In genomic region chr2:120919216-120919615, GRCh38 we compare ENCODE assay signal across 14 cellular contexts.
DNase-seq lines count a peak whose midpoint lies in the region; ATAC-seq and TF ChIP-seq lines count a peak whose summit lies in the region.
"Had no signal": no experiment of that assay in that cellular context is flagged by ENCODE, and none has a peak within 500 bp of the region (broad histone marks: within the 10 kb centered on the region; RNA-seq: fewer than 3 reads in every experiment).

No MANE protein-coding gene starts in this region.

- H3K4me1 ChIP-seq in neural progenitor cell: peaks cover 5% of the 10 kb centered on the region
- peaks cover 26 to 33% of the 10 kb centered on the region in 2 donors for H3K4me1 ChIP-seq in gastrocnemius medialis
- H3K4me1 ChIP-seq in aorta (ENCODE audit: control insufficient read depth in 1 of 2, insufficient read depth in 2 of 2, low read length in 2 of 2): peaks cover 0 to 11% of the 10 kb centered on the region in 2 donors
- H3K4me1 ChIP-seq in CD8-positive, alpha-beta T cell (ENCODE audit: insufficient read depth, low read length): no peaks in the 10 kb centered on the region
- H3K4me1 ChIP-seq: HAP-1 had no signal

- H3K27me3 ChIP-seq in neural progenitor cell (no peaks in the 10 kb centered on the region), gastrocnemius medialis (no peaks in the 10 kb centered on the region), aorta (ENCODE audit: control insufficient read depth in 1 of 2, insufficient read depth in 2 of 2, low read length in 1 of 2) (no peaks in the 10 kb centered on the region)
- no peaks in the 10 kb centered on the region for H3K27me3 ChIP-seq in CD8-positive, alpha-beta T cell (ENCODE audit: insufficient read depth, low read length)

- H3K9ac ChIP-seq in neural progenitor cell: no peak overlapping the region

- in situ Hi-C loops in gastrocnemius medialis (cut with MboI; ENCODE audit: low sequenced_read_pairs in 4 of 4): no loop called here

- H3K9me3 ChIP-seq in neural progenitor cell (ENCODE audit: low read depth) (no peaks in the 10 kb centered on the region), gastrocnemius medialis (no peaks in the 10 kb centered on the region), aorta (ENCODE audit: control insufficient read depth, low read length) (no peaks in the 10 kb centered on the region)
- no peaks in the 10 kb centered on the region for H3K9me3 ChIP-seq in CD8-positive, alpha-beta T cell (ENCODE audit: low read length)
- H3K9me3 ChIP-seq: Caco-2, HAP-1 had no signal

- H3K4me1 Mint-ChIP-seq in neural progenitor cell: peaks cover 46% of the 10 kb centered on the region
- H3K4me1 Mint-ChIP-seq in CD8-positive, alpha-beta T cell (ENCODE audit: low read depth): no peaks in the 10 kb centered on the region
- H3K4me1 Mint-ChIP-seq: CD14-positive monocyte; CD8-positive, alpha-beta memory T cell had no signal

- no peak overlapping the region for H2AFZ ChIP-seq in neural progenitor cell (replicated peaks)

- 93 to 94% methylated on average over 8 of the region's 8 CpGs for WGBS in aorta, 2 donors

- H3K9me3 Mint-ChIP-seq in neural progenitor cell: no peaks in the 10 kb centered on the region
- H3K9me3 Mint-ChIP-seq in CD8-positive, alpha-beta T cell: no peaks in the 10 kb centered on the region
- H3K9me3 Mint-ChIP-seq: CD14-positive monocyte; CD8-positive, alpha-beta memory T cell had no signal

- H3K36me3 ChIP-seq in neural progenitor cell: no peaks in the 10 kb centered on the region
- H3K36me3 ChIP-seq in gastrocnemius medialis: no peaks in the 10 kb centered on the region
- no peaks in the 10 kb centered on the region for H3K36me3 ChIP-seq in aorta (ENCODE audit: control insufficient read depth in 1 of 2, insufficient read depth in 2 of 2, low read length in 1 of 2)
- no peaks in the 10 kb centered on the region for H3K36me3 ChIP-seq in CD8-positive, alpha-beta T cell (ENCODE audit: insufficient read depth, low read length)
- H3K36me3 ChIP-seq: HAP-1 had no signal

- H3K36me3 Mint-ChIP-seq in neural progenitor cell: peaks cover 20% of the 10 kb centered on the region
- no peaks in the 10 kb centered on the region for H3K36me3 Mint-ChIP-seq in CD8-positive, alpha-beta T cell
- H3K36me3 Mint-ChIP-seq: CD14-positive monocyte; CD8-positive, alpha-beta memory T cell had no signal

- peaks cover 5% of the 10 kb centered on the region for H3K79me2 ChIP-seq in neural progenitor cell (ENCODE audit: low read depth)

- TF ChIP-seq POLR2A in gastrocnemius medialis (IDR thresholded peaks at IDR 0.05): no peak

- no peak overlapping the region for H3K4me3 ChIP-seq in neural progenitor cell
- no peak overlapping the region for H3K4me3 ChIP-seq in gastrocnemius medialis
- no peak overlapping the region for H3K4me3 ChIP-seq in aorta (ENCODE audit: low read length in 2 of 2)
- H3K4me3 ChIP-seq in CD8-positive, alpha-beta T cell (ENCODE audit: low read depth, low read length): no peak overlapping the region
- H3K4me3 ChIP-seq: HAP-1 had no signal

- no peak for ATAC-seq in Right ventricle myocardium inferior
- no peak for ATAC-seq in Right ventricle myocardium superior (ENCODE audit: poor library complexity)
- ATAC-seq in gastrocnemius medialis: no peak
- no peak for ATAC-seq in aorta (ENCODE audit: low FRiP score)
- ATAC-seq in CD8-positive, alpha-beta T cell: no peak

- intact Hi-C loops in Right ventricle myocardium inferior (cut with DNase I) (loop anchor here (10.0 kb wide), 2 partner anchors 94 to 184 kb away; partner anchors contain the start of gene GLI2), Right ventricle myocardium superior (cut with DNase I) (no loop called here), gastrocnemius medialis (cut with DNase I; ENCODE audit: low total_unique reads) (no loop called here), aorta (cut with DNase I) (loop anchor here in 1 of 2 donors (2.0 to 10.0 kb wide), 3 partner anchors 20 to 184 kb away; partner anchors contain the start of gene GLI2)
- intact Hi-C loops in CD8-positive, alpha-beta T cell (cut with DNase I, micrococcal nuclease): no loop called here

- no peak overlapping the region for H3K4me2 ChIP-seq in neural progenitor cell

- no peak overlapping the region for H3K4me3 Mint-ChIP-seq in neural progenitor cell
- no peak overlapping the region for H3K4me3 Mint-ChIP-seq in CD8-positive, alpha-beta T cell
- H3K4me3 Mint-ChIP-seq: CD14-positive monocyte; CD8-positive, alpha-beta memory T cell had no signal

- H4K20me1 ChIP-seq in neural progenitor cell (ENCODE audit: low read depth): peaks cover 87% of the 10 kb centered on the region

- H3K27ac Mint-ChIP-seq in neural progenitor cell: peak overlapping the region; percentile 79
- H3K27ac Mint-ChIP-seq in CD8-positive, alpha-beta T cell: no peak overlapping the region
- H3K27ac Mint-ChIP-seq: CD14-positive monocyte; CD8-positive, alpha-beta memory T cell had no signal

- H3K27ac ChIP-seq in neural progenitor cell: no peak overlapping the region
- H3K27ac ChIP-seq in gastrocnemius medialis: peak overlapping the region in 3 of 4 donors; percentile 68 to 82 (median 72)
- H3K27ac ChIP-seq in aorta (ENCODE audit: low read depth in 1 of 2, low read length in 2 of 2): peak overlapping the region; percentile 31 to 65
- no peak overlapping the region for H3K27ac ChIP-seq in CD8-positive, alpha-beta T cell (ENCODE audit: low read depth, low read length)
- H3K27ac ChIP-seq: 22Rv1 had no signal

- CTCF ChIA-PET in CD8-positive, alpha-beta T cell (lab: Charles Lee): no interaction called here

- peaks cover 6% of the 10 kb centered on the region for H3F3A ChIP-seq in neural progenitor cell (ENCODE audit: low read depth)

- peak; percentile 45 for DNase-seq in Right ventricle myocardium inferior (ENCODE audit: missing footprints)
- DNase-seq in Right ventricle myocardium superior: no peak
- DNase-seq in neural progenitor cell (ENCODE audit: low spot score): no peak
- DNase-seq in gastrocnemius medialis: no peak
- peak in 1 of 2 donors; percentile 40 for DNase-seq in aorta
- DNase-seq in CD8-positive, alpha-beta T cell: no peak
- no peak for DNase-seq in mucosa of gallbladder (ENCODE audit: low spot score)
- no peak for DNase-seq in NCI-H82 (lab: John Stamatoyannopoulos, UW)
- DNase-seq: Caco-2, GF-D8 had no signal

- TF ChIP-seq CTCF in neural progenitor cell (IDR thresholded peaks at IDR 0.05) (no peak), gastrocnemius medialis (IDR thresholded peaks at IDR 0.05 in 4 of 5, conservative IDR thresholded peaks at IDR 0.05 in 1 of 5) (no peak)
- no peak for TF ChIP-seq CTCF in CD8-positive, alpha-beta T cell (IDR thresholded peaks at IDR 0.05)

- H3K27me3 Mint-ChIP-seq in neural progenitor cell (ENCODE audit: insufficient read depth, low read depth): peaks cover 2% of the 10 kb centered on the region
- no peaks in the 10 kb centered on the region for H3K27me3 Mint-ChIP-seq in CD8-positive, alpha-beta T cell (ENCODE audit: low read depth)

- POLR2A ChIA-PET in CD8-positive, alpha-beta T cell (lab: Charles Lee): no interaction called here

Comparison
In these comparisons a context has a peak if more than half of its experiments do, and no peak if none do; other contexts are left out.
1. H3K27ac ChIP-seq: peak in gastrocnemius medialis (3 of 4) and aorta (2 of 2); none in neural progenitor cell (single experiment) and CD8-positive, alpha-beta T cell (single experiment).